9 cellular contexts compared by ENCODE assay signal in genomic region chr22:23541849-23542281, GRCh38. TPM values are rescaled to one million over a fixed set of nuclear protein-coding genes. Genes with fewer than 3 reads are reported as not detected.
DNase-seq lines count a peak whose midpoint lies in the region; ATAC-seq, FAIRE-seq and TF ChIP-seq lines count a peak whose summit lies in the region.
"Not testable (repeated sequence)": the region's sequence is repeated elsewhere in the genome, so short reads cannot be mapped to it uniquely, and the experiment has no call there.
"Had no signal": no experiment of that assay in that cellular context is flagged by ENCODE, and none has a peak within 500 bp of the region (broad histone marks: within the 10 kb centered on the region; RNA-seq: fewer than 3 reads in every experiment).

No MANE protein-coding gene starts in this region.

- not testable (repeated sequence) for FAIRE-seq in astrocyte (lab: Jason Lieb, UNC)
- FAIRE-seq in HepG2 (lab: Jason Lieb, UNC) = peak; percentile 48

- H3K4me3 ChIP-seq in astrocyte (ENCODE audit: insufficient read depth, low read depth, low read length); esophagus muscularis mucosa; HepG2 (replicated peaks in 1 of 3; ENCODE audit: insufficient read depth in 1 of 3, low read depth in 2 of 3, low read length in 3 of 3): not testable (repeated sequence)

- DNase-seq in ELF-1 (ENCODE audit: low read depth, low spot score) (peak; percentile 44), RPMI7951 (ENCODE audit: low read depth) (peak; percentile 8), renal cortical epithelial cell (ENCODE audit: low read depth) (peak; percentile 74)
- DNase-seq in astrocyte (ENCODE audit: low read depth); esophagus muscularis mucosa (ENCODE audit: extremely low spot score); HepG2 (ENCODE audit: low spot score): not testable (repeated sequence)

- H3K4me3 Mint-ChIP-seq in astrocyte (ENCODE audit: unreplicated experiment) = not testable (repeated sequence)

- TF ChIP-seq CTCF in astrocyte (IDR thresholded peaks at IDR 0.05; ENCODE audit: insufficient read depth, low read depth, low read length) (peak; percentile 53), esophagus muscularis mucosa (IDR thresholded peaks at IDR 0.05) (peak; percentile 55 to 78 (median 63)), HepG2 (CRISPR knock-in tag; IDR thresholded peaks at IDR 0.05) (peak; percentile 67)

- intact Hi-C loops in esophagus muscularis mucosa (cut with DNase I) (loop anchor here (5.0 to 10.0 kb wide), 2 partner anchors 223 to 305 kb away; partner anchors contain the start of genes C22orf15 and CHCHD10), HepG2 (cut with micrococcal nuclease; ENCODE audit: unreplicated experiment) (loop anchor here (1.0 kb wide), 1 partner anchor 49 kb away; no protein-coding TSS in a partner anchor)

- not testable (repeated sequence) for H2AFZ ChIP-seq in astrocyte (ENCODE audit: low read depth, low read length); HepG2 (ENCODE audit: low read length)

- BruUV-seq in HepG2 (replicated peaks; lab: Mats Ljungman, UMichigan) = not testable (repeated sequence)

- TF ChIP-seq EP300 in esophagus muscularis mucosa (IDR thresholded peaks at IDR 0.05); HepG2 (IDR thresholded peaks at IDR 0.05; ENCODE audit: low read depth in 2 of 2, low read length in 2 of 2); HepG2 (CRISPR knock-in tag; IDR thresholded peaks at IDR 0.05; ENCODE audit: borderline replicate concordance): not testable (repeated sequence)

- not testable (repeated sequence) for H3K79me2 ChIP-seq in astrocyte (ENCODE audit: insufficient read depth, low read length); HepG2 (ENCODE audit: insufficient read depth, low read length)

- H3K9ac ChIP-seq in astrocyte (ENCODE audit: low read length); HepG2 (ENCODE audit: insufficient read depth, low read depth, low read length): not testable (repeated sequence)

- CTCF ChIA-PET in HepG2 (lab: Yijun Ruan, JAX; ENCODE audit: low intra/inter-chr PET ratio, low total read pairs) = interaction anchor here (1.1 to 2.8 kb wide), 3 partner anchors 47 to 156 kb away, joined by 3 to 43 read pairs (median 4); no protein-coding TSS in a partner anchor

- peaks cover 26% of the 10 kb centered on the region for H3K27me3 Mint-ChIP-seq in astrocyte (ENCODE audit: low read depth, unreplicated experiment)

- not testable (repeated sequence) for ATAC-seq in HepG2

- TF ChIP-seq POLR2A in esophagus muscularis mucosa (IDR thresholded peaks at IDR 0.05; ENCODE audit: low read depth); HepG2 (IDR thresholded peaks at IDR 0.05; ENCODE audit: insufficient read depth in 1 of 2, low read depth in 2 of 2, low read length in 2 of 2): not testable (repeated sequence)

- H3K4me2 ChIP-seq in astrocyte (ENCODE audit: low read length); HepG2 (ENCODE audit: low read depth, low read length): not testable (repeated sequence)

- not testable (repeated sequence) for H3K9me3 ChIP-seq in KOPT-K1 (ENCODE audit: insufficient read depth, low read length, poor library complexity, severe bottlenecking); astrocyte (ENCODE audit: insufficient read depth, low read depth, low read length); esophagus muscularis mucosa; HepG2 (ENCODE audit: low read length)

- H3K27ac Mint-ChIP-seq in astrocyte (ENCODE audit: unreplicated experiment) = peak overlapping the region; percentile 91

- not testable (repeated sequence) for H3K27me3 ChIP-seq in astrocyte (ENCODE audit: insufficient read depth, low read length); esophagus muscularis mucosa; HepG2 (ENCODE audit: control insufficient read depth in 1 of 2, insufficient read depth in 2 of 2, low read length in 2 of 2)

- peaks cover 11% of the 10 kb centered on the region for H3K4me1 Mint-ChIP-seq in astrocyte (ENCODE audit: low read depth, unreplicated experiment)

- H3K9me3 Mint-ChIP-seq in astrocyte (ENCODE audit: unreplicated experiment) = not testable (repeated sequence)

- H3K36me3 Mint-ChIP-seq in astrocyte (ENCODE audit: low read depth, unreplicated experiment) = not testable (repeated sequence)

- H4K20me1 ChIP-seq in astrocyte (ENCODE audit: insufficient read depth, low read length); HepG2 (ENCODE audit: insufficient read depth, low read length): not testable (repeated sequence)

- H3K36me3 ChIP-seq in KOPT-K1 (ENCODE audit: insufficient read depth, low read length); astrocyte (ENCODE audit: insufficient read depth, low read length); esophagus muscularis mucosa; HepG2 (replicated peaks in 1 of 2; ENCODE audit: control insufficient read depth in 1 of 2, insufficient read depth in 2 of 2, low read length in 2 of 2): not testable (repeated sequence)

- POLR2A ChIA-PET in HepG2 (lab: Yijun Ruan, JAX) = not testable (repeated sequence)

- 4% methylated on average over 7 of the region's 7 CpGs for WGBS in esophagus muscularis mucosa
- 1% methylated on average over 7 of the region's 7 CpGs for WGBS in HepG2 (ENCODE audit: low lambda C conversion rate)

- H3K27ac ChIP-seq in KOPT-K1 (ENCODE audit: low read depth, low read length, poor library complexity, severe bottlenecking) = peak overlapping the region; percentile 38
- H3K27ac ChIP-seq in astrocyte (ENCODE audit: low read depth, low read length); esophagus muscularis mucosa (replicated peaks in 1 of 4); HepG2 (ENCODE audit: extremely low read length, insufficient read depth, low read length): not testable (repeated sequence)

- peak; percentile 29; the same call in 1 of the 2 replicates for TF ChIP-seq RAD21 in HepG2 (CRISPR knock-in tag; IDR thresholded peaks at IDR 0.05)

- in situ Hi-C loops in HepG2 (cut with HindIII; ENCODE audit: extremely low pct_ligation_motif_present, low pct_unique_long_range_greater_than_20kb) = loop anchor here (5.0 kb wide), 1 partner anchor 50 kb away; no protein-coding TSS in a partner anchor

- not testable (repeated sequence) for H3K4me1 ChIP-seq in astrocyte (ENCODE audit: insufficient read depth, low read length)
- H3K4me1 ChIP-seq in esophagus muscularis mucosa = peaks cover 0 to 33% (median 25%) of the 10 kb centered on the region in 4 donors
- H3K4me1 ChIP-seq in HepG2 (ENCODE audit: insufficient read depth, low read length) = peaks cover 34% of the 10 kb centered on the region

TF ChIP-seq in HepG2, 621 proteins besides CTCF, POLR2A, EP300 and RAD21:
- TF ChIP-seq STAG1 (CRISPR knock-in tag; IDR thresholded peaks at IDR 0.05) (peak; percentile 67), SMC3 (IDR thresholded peaks at IDR 0.05; ENCODE audit: low read length) (peak; percentile 67)
- TF ChIP-seq, protein P1, sequence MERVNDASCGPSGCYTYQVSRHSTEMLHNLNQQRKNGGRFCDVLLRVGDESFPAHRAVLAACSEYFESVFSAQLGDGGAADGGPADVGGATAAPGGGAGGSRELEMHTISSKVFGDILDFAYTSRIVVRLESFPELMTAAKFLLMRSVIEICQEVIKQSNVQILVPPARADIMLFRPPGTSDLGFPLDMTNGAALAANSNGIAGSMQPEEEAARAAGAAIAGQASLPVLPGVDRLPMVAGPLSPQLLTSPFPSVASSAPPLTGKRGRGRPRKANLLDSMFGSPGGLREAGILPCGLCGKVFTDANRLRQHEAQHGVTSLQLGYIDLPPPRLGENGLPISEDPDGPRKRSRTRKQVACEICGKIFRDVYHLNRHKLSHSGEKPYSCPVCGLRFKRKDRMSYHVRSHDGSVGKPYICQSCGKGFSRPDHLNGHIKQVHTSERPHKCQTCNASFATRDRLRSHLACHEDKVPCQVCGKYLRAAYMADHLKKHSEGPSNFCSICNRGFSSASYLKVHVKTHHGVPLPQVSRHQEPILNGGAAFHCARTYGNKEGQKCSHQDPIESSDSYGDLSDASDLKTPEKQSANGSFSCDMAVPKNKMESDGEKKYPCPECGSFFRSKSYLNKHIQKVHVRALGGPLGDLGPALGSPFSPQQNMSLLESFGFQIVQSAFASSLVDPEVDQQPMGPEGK (CRISPR knock-in tag; IDR thresholded peaks at IDR 0.05) = peak; percentile 26; the same call in 1 of the 2 replicates

RNA-seq across cellular contexts. Expression of gene IGLL1, which starts 38.2 kb away (rescaled TPM):
- total RNA-seq in RPMI7951 (2014; rRNA removed; shearing (Covaris generic)) = not detected in 2 replicates
- not detected in 2 replicates for total RNA-seq in astrocyte
- total RNA-seq in esophagus muscularis mucosa = not detected
- total RNA-seq in HepG2 (2016; rRNA removed; fragmentation: Illumina TruSeq; extraction: Trizol) = not detected in 2 replicates
- total RNA-seq in HepG2 (2016; cell fraction: cytosol; rRNA removed; fragmentation: Illumina TruSeq; extraction: Trizol; ENCODE audit: low read depth) = not detected in 2 replicates
- total RNA-seq in HepG2 (2016; cell fraction: insoluble cytoplasmic fraction; rRNA removed; fragmentation: Illumina TruSeq; extraction: Trizol) = not detected in 2 replicates
- not detected in 2 replicates for total RNA-seq in HepG2 (2016; cell fraction: membrane; rRNA removed; fragmentation: Illumina TruSeq; extraction: Trizol)
- total RNA-seq in HepG2 (2016; cell fraction: nucleus; rRNA removed; fragmentation: Illumina TruSeq; extraction: Trizol) = not detected in 2 replicates
- polyA plus RNA-seq in HepG2 (2011; rRNA removed) = not detected in 2 replicates
- polyA plus RNA-seq in HepG2 (2011; cell fraction: cytosol; rRNA removed) = not detected in 2 replicates
- polyA plus RNA-seq in HepG2 (2011; cell fraction: nucleus; rRNA removed) = not detected in 2 replicates
- not detected in 2 replicates for polyA plus RNA-seq in HepG2 (2012)
- not detected in 2 replicates for polyA plus RNA-seq in HepG2 (2016; cell fraction: cytosol; fragmentation: Illumina TruSeq; extraction: Trizol; ENCODE audit: low read depth)
- polyA plus RNA-seq in HepG2 (2016; cell fraction: insoluble cytoplasmic fraction; fragmentation: Illumina TruSeq; extraction: Trizol; ENCODE audit: low read depth) = not detected in 2 replicates
- polyA plus RNA-seq in HepG2 (2016; cell fraction: membrane; fragmentation: Illumina TruSeq; extraction: Trizol; ENCODE audit: low read depth) = not detected in 2 replicates
- not detected in 2 replicates for polyA plus RNA-seq in HepG2 (2016; cell fraction: nucleus; fragmentation: Illumina TruSeq; extraction: Trizol; ENCODE audit: insufficient read depth, low read depth)
- not detected in 2 replicates for polyA minus RNA-seq in HepG2 (2011; rRNA and poly(A)+ RNA removed; ENCODE audit: low replicate concordance)
- polyA minus RNA-seq in HepG2 (2011; cell fraction: cytosol; rRNA and poly(A)+ RNA removed) = not detected in 2 replicates
- polyA minus RNA-seq in HepG2 (2011; cell fraction: nucleus; rRNA and poly(A)+ RNA removed) = not detected in 2 replicates
- total RNA-seq in renal cortical epithelial cell = not detected in 2 replicates
- total RNA-seq: Daoy; natural killer cell treated with Interleukin-12 subunit alpha and Interleukin-12 subunit beta and Interleukin-15 and Interleukin-18, amount 100 ng/mL, for 72 hours had no signal
